Comparison of ENCODE assay signal across 8 cellular contexts in the genomic region with DNA sequence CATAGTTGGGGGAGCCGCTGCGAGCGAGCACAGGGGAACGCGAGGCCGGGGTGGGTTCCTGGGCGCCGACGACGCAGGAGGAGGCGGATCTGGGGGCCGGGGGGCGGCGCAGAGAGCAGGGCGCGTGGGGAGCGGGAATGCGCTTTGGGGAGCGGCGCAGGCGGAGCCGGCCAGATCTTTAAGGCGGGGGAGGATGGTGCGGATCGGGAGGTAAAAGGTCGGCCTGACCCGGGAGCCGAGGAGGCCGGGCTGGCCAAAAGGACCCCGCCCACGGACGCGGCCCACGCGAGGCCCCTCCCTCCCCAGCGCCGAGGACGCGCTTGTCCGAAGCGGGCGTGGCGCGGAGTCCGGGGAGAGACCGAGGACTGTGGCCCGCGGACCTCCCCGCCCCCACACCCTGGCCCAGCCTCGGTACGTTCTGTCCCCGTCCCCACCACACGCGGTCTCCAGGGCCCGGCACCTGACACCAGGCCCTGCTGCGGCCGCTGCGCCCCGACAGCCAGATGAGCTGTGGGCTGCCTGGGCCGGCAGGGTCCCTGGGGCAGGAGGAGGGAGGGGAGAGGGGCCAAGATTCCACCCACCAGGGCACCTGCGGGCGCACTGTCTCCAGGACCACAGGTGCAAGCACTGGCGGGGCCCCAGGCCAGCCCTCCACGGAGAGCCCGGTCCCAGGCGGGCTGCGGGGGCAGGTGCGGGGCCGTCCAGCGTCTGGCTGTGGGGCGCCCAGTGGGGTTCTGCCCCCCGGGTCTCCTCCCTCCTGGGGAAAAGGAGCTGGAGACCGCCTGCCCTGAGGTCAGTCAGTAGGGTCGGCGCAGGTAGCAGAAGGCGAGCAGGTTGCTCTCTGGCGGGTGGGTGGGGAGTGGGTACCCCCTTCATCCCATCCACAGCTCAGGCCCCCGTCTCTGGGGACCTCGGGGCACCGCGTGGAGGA. TPM values are rescaled to one million over a fixed set of nuclear protein-coding genes. Genes with fewer than 3 reads are reported as not detected.
A peak's percentile ranks its signal among the peaks of the same experiment; 100 is the strongest.
DNase-seq lines count a peak whose midpoint lies in the region; TF ChIP-seq lines count a peak whose summit lies in the region.

No MANE protein-coding gene starts in this region.

- H3K14ac ChIP-seq in H9 (ENCODE audit: insufficient read depth, low read length): no peak overlapping the region

- H3K4me3 Mint-ChIP-seq in H9: peak overlapping the region; percentile 59 to 74

- H2AFZ ChIP-seq in H9 (ENCODE audit: low read length): no peak overlapping the region

- H3K4me2 ChIP-seq in H9 (ENCODE audit: insufficient read depth, insufficient read length, low read length): peak overlapping the region; percentile 11

- H3K36me3 Mint-ChIP-seq in H9 (ENCODE audit: insufficient read depth in 1 of 3, low read depth in 3 of 3): peaks cover 0 to 2% (median 0%) of the 10 kb centered on the region in 3 experiments; a peak in 1 of 7 replicates

- H3T11ph ChIP-seq in H9 (ENCODE audit: low read length): no peak overlapping the region

- no peak overlapping the region for H3K4ac ChIP-seq in H9 (ENCODE audit: low read depth, low read length)

- no peak overlapping the region for H2BK20ac ChIP-seq in H9 (ENCODE audit: low read depth, low read length, poor library complexity, severe bottlenecking)

- H3K4me1 Mint-ChIP-seq in H9: peaks cover 5 to 9% of the 10 kb centered on the region in 2 experiments

- no peak overlapping the region for H3K23ac ChIP-seq in H9 (ENCODE audit: insufficient read length, low read depth, low read length)

- H3K27me3 Mint-ChIP-seq in H9 (ENCODE audit: low read depth): peaks cover 16% of the 10 kb centered on the region

- H2BK12ac ChIP-seq in H9 (ENCODE audit: insufficient read length, low read depth, low read length): no peak overlapping the region

- no peak overlapping the region for H4K8ac ChIP-seq in H9 (replicated peaks; ENCODE audit: insufficient read length, low read depth, low read length)

- H3K9me3 ChIP-seq in H9 (ENCODE audit: control insufficient read depth, low read depth, low read length): no peaks in the 10 kb centered on the region
- H3K9me3 ChIP-seq in cardiac muscle cell (ENCODE audit: low read depth): no peaks in the 10 kb centered on the region

- intact Hi-C loops in posterior cingulate gyrus (cut with DNase I): no loop called here

- H2BK5ac ChIP-seq in H9 (ENCODE audit: insufficient read length, low read length): no peak overlapping the region

- H3K9me3 Mint-ChIP-seq in H9: no peaks in the 10 kb centered on the region; a peak in 1 of 5 replicates

- no peaks in the 10 kb centered on the region for H3K23me2 ChIP-seq in H9 (ENCODE audit: insufficient read length, low read depth, low read length, poor library complexity, severe bottlenecking)

- H3K56ac ChIP-seq in H9 (ENCODE audit: insufficient read length, low read depth, low read length): no peak overlapping the region

- H2AK5ac ChIP-seq in H9 (ENCODE audit: insufficient read length, low read length): no peak overlapping the region

- H3K27ac Mint-ChIP-seq in H9: no peak overlapping the region

- no peaks in the 10 kb centered on the region for H3K79me2 ChIP-seq in H9 (ENCODE audit: insufficient read depth, low read length)

- H2BK15ac ChIP-seq in H9 (ENCODE audit: low read depth, low read length): no peak overlapping the region

- H3K36me3 ChIP-seq in cardiac muscle cell: no peaks in the 10 kb centered on the region

- H4K5ac ChIP-seq in H9 (ENCODE audit: insufficient read length, low read depth, low read length): no peak overlapping the region

- H4K91ac ChIP-seq in H9 (ENCODE audit: insufficient read length, low read depth, low read length): no peak overlapping the region

- DNase-seq in H9 (peak; percentile 47), NCI-H69 (lab: John Stamatoyannopoulos, UW) (peak; percentile 75), cardiac muscle cell (ENCODE audit: low read depth in 1 of 2, low spot score in 1 of 2) (peak; percentile 42 to 72), posterior cingulate gyrus (peak; percentile 22 to 94 (median 53)), iPS-NIHi7 (ENCODE audit: extremely low spot score) (no peak), NCI-H446 (lab: John Stamatoyannopoulos, UW) (no peak)
- DNase-seq in activated naive CD4-positive, alpha-beta T cell treated with anti-CD3 and anti-CD28 coated beads, Interleukin-2, amount 50 U/mL, for 16 hours: peak; percentile 82

- no peak overlapping the region for H3K9ac ChIP-seq in H9 (ENCODE audit: extremely low read depth, insufficient read length, low read length)

- no peaks in the 10 kb centered on the region; the same call in 1 of the 2 replicates for H3K4me1 ChIP-seq in H9 (ENCODE audit: insufficient read depth, low read length)
- peaks cover 18% of the 10 kb centered on the region for H3K4me1 ChIP-seq in cardiac muscle cell (ENCODE audit: low read depth)

- TF ChIP-seq CTCF in GM12875 (IDR thresholded peaks at IDR 0.05; ENCODE audit: borderline replicate concordance, insufficient read depth, low read depth, low read length) (no peak), H9 (conservative IDR thresholded peaks at IDR 0.05) (no peak), cardiac muscle cell (IDR thresholded peaks at IDR 0.05; ENCODE audit: low read depth, low read length) (no peak)

- H3K18ac ChIP-seq in H9 (ENCODE audit: insufficient read length, low read depth, low read length): no peak overlapping the region

- no CpG with 5 or more reads among the region's 81 CpGs for WGBS in H9 (ENCODE audit: extremely low coverage, insufficient read length, low lambda C conversion rate)

- H3K4me3 ChIP-seq in GM12875 (ENCODE audit: low read depth, low read length) (peak overlapping the region; percentile 59), cardiac muscle cell (peak overlapping the region; percentile 19)

- no peak overlapping the region for H2BK120ac ChIP-seq in H9 (ENCODE audit: low read depth, low read length, poor library complexity, severe bottlenecking)

- H3K79me1 ChIP-seq in H9 (ENCODE audit: insufficient read depth, low read depth, low read length, poor library complexity, severe bottlenecking): no peaks in the 10 kb centered on the region

- H4K20me1 ChIP-seq in H9 (ENCODE audit: control insufficient read depth, insufficient read depth, insufficient read length): peaks cover 3% of the 10 kb centered on the region

- H3K27me3 ChIP-seq in H9 (ENCODE audit: insufficient read depth, low read length) (no peaks in the 10 kb centered on the region), cardiac muscle cell (peaks cover 20% of the 10 kb centered on the region)

- H3K27ac ChIP-seq in H9 (ENCODE audit: insufficient read length, low read depth, low read length): no peak overlapping the region
- H3K27ac ChIP-seq in cardiac muscle cell: no peak overlapping the region

RNA-seq across cellular contexts. Expression of gene PIM3, which starts 10.9 kb away (rescaled TPM):
- 43.4 and 45.1 TPM in 2 replicates for total RNA-seq in H9 (2021)
- 37.4 and 62.2 TPM in 2 replicates for total RNA-seq in cardiac muscle cell
- 46.1 and 74.4 TPM in 2 replicates for polyA plus RNA-seq in cardiac muscle cell

RNA-seq across cellular contexts. Expression of gene IL17REL, which starts 41.1 kb away (rescaled TPM):
- total RNA-seq in H9 (2021) (0.11 and 0.20 TPM in 2 replicates), cardiac muscle cell (1.8 TPM in 1 of 2 replicates, not detected in the other)
- not detected in 2 replicates for polyA plus RNA-seq in cardiac muscle cell

RNA-seq across cellular contexts. Expression of gene CRELD2, which starts 53.1 kb away (rescaled TPM):
- total RNA-seq in H9 (2021) (34.7 and 37.9 TPM in 2 replicates), cardiac muscle cell (36.0 and 109 TPM in 2 replicates)
- 37.6 and 112 TPM in 2 replicates for polyA plus RNA-seq in cardiac muscle cell

RNA-seq across cellular contexts. Expression of gene ALG12, which starts 53.3 kb away (rescaled TPM):
- total RNA-seq in H9 (2021) (19.2 and 20.6 TPM in 2 replicates), cardiac muscle cell (10.5 and 21.0 TPM in 2 replicates)
- polyA plus RNA-seq in cardiac muscle cell: 19.2 and 38.0 TPM in 2 replicates

Comparison
In these comparisons a context has a peak if more than half of its experiments do, and no peak if none do; other contexts are left out.
1. DNase-seq: peak in H9 (single experiment), NCI-H69 (single experiment), activated naive CD4-positive, alpha-beta T cell treated with anti-CD3 and anti-CD28 coated beads, Interleukin-2, amount 50 U/mL, for 16 hours (single experiment), cardiac muscle cell (2 of 2) and posterior cingulate gyrus (10 of 10); none in iPS-NIHi7 (single experiment) and NCI-H446 (0 of 2).